In genomic region chr20:45342863-45343444, GRCh38 we compare ENCODE assay signal across 10 cellular contexts. TPM values are rescaled to one million over a fixed set of nuclear protein-coding genes. Genes with fewer than 3 reads are reported as not detected.
DNase-seq lines count a peak whose midpoint lies in the region; ATAC-seq and TF ChIP-seq lines count a peak whose summit lies in the region.
"Had no signal": no experiment of that assay in that cellular context is flagged by ENCODE, and none has a peak within 500 bp of the region (broad histone marks: within the 10 kb centered on the region; RNA-seq: fewer than 3 reads in every experiment).

No MANE protein-coding gene starts in this region.

- peaks cover 20% of the 10 kb centered on the region for H3K27me3 Mint-ChIP-seq in CD8-positive, alpha-beta T cell (ENCODE audit: low read depth)

- CTCF ChIA-PET in CD8-positive, alpha-beta T cell (lab: Charles Lee), result interaction anchor here (1.1 to 1.8 kb wide), 2 partner anchors 15 to 24 kb away, joined by 4 read pairs; no protein-coding TSS in a partner anchor

- H3K27ac ChIP-seq in caudate nucleus (ENCODE audit: low read depth, low read length), result peak overlapping the region; percentile 67
- H3K27ac ChIP-seq in lung (ENCODE audit: low read depth in 1 of 2, low read length in 1 of 2), result peak overlapping the region; percentile 84 to 89
- peak overlapping the region; percentile 93 to 98 (median 97) for H3K27ac ChIP-seq in thyroid gland
- no peak overlapping the region for H3K27ac ChIP-seq in CD8-positive, alpha-beta T cell (ENCODE audit: low read depth, low read length)

- no peak for ATAC-seq in lung (ENCODE audit: insufficient read depth, low FRiP score)
- ATAC-seq in CD8-positive, alpha-beta T cell, result no peak

- H3K4me3 ChIP-seq in lung, result no peak overlapping the region
- no peak overlapping the region for H3K4me3 ChIP-seq in thyroid gland (replicated peaks in 1 of 3)
- no peak overlapping the region for H3K4me3 ChIP-seq in CD8-positive, alpha-beta T cell (ENCODE audit: low read depth, low read length)

- 63 to 79% methylated on average over 6 of the region's 6 CpGs for WGBS in lung, 2 donors
- WGBS in thyroid gland, 2 donors, result 23 to 38% methylated on average over 6 of the region's 6 CpGs

- no peak overlapping the region for H3K27ac Mint-ChIP-seq in CD8-positive, alpha-beta T cell

- H3K9me3 Mint-ChIP-seq in CD8-positive, alpha-beta T cell, result no peaks in the 10 kb centered on the region

- H3K27me3 ChIP-seq in lung (ENCODE audit: control insufficient read depth, insufficient read depth), result no peaks in the 10 kb centered on the region
- no peaks in the 10 kb centered on the region for H3K27me3 ChIP-seq in thyroid gland
- H3K27me3 ChIP-seq in CD8-positive, alpha-beta T cell (ENCODE audit: insufficient read depth, low read length), result no peaks in the 10 kb centered on the region

- DNase-seq in NCI-H1417 (lab: John Stamatoyannopoulos, UW) (peak in 2 of 3 experiments; percentile 44 to 83), NCI-H1417 treated with DMSO at 0.1 percent for 48 hours (lab: John Stamatoyannopoulos, UW) (no peak), caudate nucleus (lab: John Stamatoyannopoulos, UW) (no peak), lung (ENCODE audit: low spot score) (no peak), thyroid gland (peak in 1 of 2 donors; percentile 13), NCI-H526 (lab: John Stamatoyannopoulos, UW) (no peak), D341Med (ENCODE audit: low spot score) (no peak)
- DNase-seq in CD8-positive, alpha-beta T cell, result no peak
- DNase-seq: NK-92 treated with Interleukin-12 subunit alpha and Interleukin-12 subunit beta, amount 100 ng/mL, for 24 hours had no signal

- POLR2A ChIA-PET in CD8-positive, alpha-beta T cell (lab: Charles Lee), result no interaction called here

- intact Hi-C loops in thyroid gland (cut with DNase I), result no loop called here
- intact Hi-C loops in CD8-positive, alpha-beta T cell (cut with DNase I, micrococcal nuclease), result no loop called here

- no peaks in the 10 kb centered on the region for H3K36me3 Mint-ChIP-seq in CD8-positive, alpha-beta T cell

- H3K9me3 ChIP-seq in lung (ENCODE audit: control insufficient read depth in 2 of 2, insufficient read depth in 1 of 2, low read length in 1 of 2), result no peaks in the 10 kb centered on the region
- H3K9me3 ChIP-seq in thyroid gland, result no peaks in the 10 kb centered on the region
- no peaks in the 10 kb centered on the region for H3K9me3 ChIP-seq in CD8-positive, alpha-beta T cell (ENCODE audit: low read length)

- H3K4me1 ChIP-seq in lung (ENCODE audit: control insufficient read depth in 2 of 2, insufficient read depth in 2 of 2, low read length in 2 of 2) (peaks cover 20 to 24% of the 10 kb centered on the region in 2 donors), thyroid gland (peaks cover 90 to 93% of the 10 kb centered on the region in 2 donors)
- peaks cover 7% of the 10 kb centered on the region for H3K4me1 ChIP-seq in CD8-positive, alpha-beta T cell (ENCODE audit: insufficient read depth, low read length)

- no peak overlapping the region for H3K4me3 Mint-ChIP-seq in CD8-positive, alpha-beta T cell

- TF ChIP-seq POLR2A in thyroid gland (IDR thresholded peaks at IDR 0.05), result no peak

- H3K36me3 ChIP-seq in lung (ENCODE audit: control insufficient read depth in 2 of 2, insufficient read depth in 2 of 2, low read length in 2 of 2) (peaks cover 3 to 6% of the 10 kb centered on the region in 2 donors), thyroid gland (no peaks in the 10 kb centered on the region)
- no peaks in the 10 kb centered on the region for H3K36me3 ChIP-seq in CD8-positive, alpha-beta T cell (ENCODE audit: insufficient read depth, low read length)

- peaks cover 2% of the 10 kb centered on the region for H3K4me1 Mint-ChIP-seq in CD8-positive, alpha-beta T cell (ENCODE audit: low read depth)

- TF ChIP-seq CTCF in lung (IDR thresholded peaks at IDR 0.05; ENCODE audit: control extremely low read depth, extremely low read depth), result no peak
- TF ChIP-seq CTCF in thyroid gland (IDR thresholded peaks at IDR 0.05), result no peak
- no peak for TF ChIP-seq CTCF in CD8-positive, alpha-beta T cell (IDR thresholded peaks at IDR 0.05)

RNA-seq across cellular contexts. Expression of gene SDC4, which starts 5.3 kb away (rescaled TPM):
- total RNA-seq in lung (100 to 1,000 TPM; 250 to 313 TPM), thyroid gland (100 to 1,000 TPM in 1 of 4 donors, 10 to 100 TPM in 3; 35.5 to 101 (median 63.3) TPM)
- polyA plus RNA-seq in lung, result 100 to 1,000 TPM; 239 to 258 TPM
- total RNA-seq in CD8-positive, alpha-beta T cell, result 1 to 10 TPM; 1.1 TPM

RNA-seq across cellular contexts. Expression of gene SYS1, which starts 20.0 kb away (rescaled TPM):
- total RNA-seq in lung (10 to 100 TPM; 21.3 to 45.5 TPM), thyroid gland (10 to 100 TPM; 52.7 to 86.1 (median 76.6) TPM)
- 10 to 100 TPM; 24.9 to 57.5 TPM for polyA plus RNA-seq in lung
- 100 to 1,000 TPM; 111 to 116 TPM for total RNA-seq in CD8-positive, alpha-beta T cell

RNA-seq across cellular contexts. Expression of gene MATN4, which starts 34.9 kb away (rescaled TPM):
- under 1 TPM; 0.46 to 0.49 TPM for total RNA-seq in lung
- under 1 TPM; 0.14 to 0.24 TPM for polyA plus RNA-seq in lung
- total RNA-seq in thyroid gland, result 1 to 10 TPM in 1 of 4 donors, not detected in 3; 1.2 TPM
- not detected for total RNA-seq in CD8-positive, alpha-beta T cell
- total RNA-seq: mononuclear cell had no signal

RNA-seq across cellular contexts. Expression of gene TP53TG5, which starts 35.2 kb away (rescaled TPM):
- total RNA-seq in lung (not detected), thyroid gland (not detected)
- polyA plus RNA-seq in lung, result under 1 TPM; 0.03 to 0.28 TPM
- under 1 TPM in 1 of 2 experiments, not detected in 1; 0.31 TPM for total RNA-seq in CD8-positive, alpha-beta T cell

RNA-seq across cellular contexts. Expression of gene RBPJL, which starts 36.3 kb away (rescaled TPM):
- total RNA-seq in lung (under 1 TPM in 1 of 2 donors, not detected in 1; 0.12 TPM), thyroid gland (not detected)
- polyA plus RNA-seq in lung, result not detected
- not detected for total RNA-seq in CD8-positive, alpha-beta T cell
- total RNA-seq: mononuclear cell had no signal

Comparison
In these comparisons a context has a peak if more than half of its experiments do, and no peak if none do; other contexts are left out.
1. DNase-seq: peak in NCI-H1417 (2 of 3); none in NCI-H1417 treated with DMSO at 0.1 percent for 48 hours (single experiment), caudate nucleus (0 of 61), lung (single experiment), CD8-positive, alpha-beta T cell (0 of 7), NCI-H526 (0 of 2) and D341Med (single experiment).
2. RNA of gene SDC4, which starts 5.3 kb away (total RNA-seq): 250 to 313 TPM in lung and 35.5 to 101 TPM in thyroid gland; 1.1 TPM in CD8-positive, alpha-beta T cell; every median in the first group is over 10 times any median in the second.